Comparison of ENCODE assay signal across 8 cellular contexts in the genomic region with DNA sequence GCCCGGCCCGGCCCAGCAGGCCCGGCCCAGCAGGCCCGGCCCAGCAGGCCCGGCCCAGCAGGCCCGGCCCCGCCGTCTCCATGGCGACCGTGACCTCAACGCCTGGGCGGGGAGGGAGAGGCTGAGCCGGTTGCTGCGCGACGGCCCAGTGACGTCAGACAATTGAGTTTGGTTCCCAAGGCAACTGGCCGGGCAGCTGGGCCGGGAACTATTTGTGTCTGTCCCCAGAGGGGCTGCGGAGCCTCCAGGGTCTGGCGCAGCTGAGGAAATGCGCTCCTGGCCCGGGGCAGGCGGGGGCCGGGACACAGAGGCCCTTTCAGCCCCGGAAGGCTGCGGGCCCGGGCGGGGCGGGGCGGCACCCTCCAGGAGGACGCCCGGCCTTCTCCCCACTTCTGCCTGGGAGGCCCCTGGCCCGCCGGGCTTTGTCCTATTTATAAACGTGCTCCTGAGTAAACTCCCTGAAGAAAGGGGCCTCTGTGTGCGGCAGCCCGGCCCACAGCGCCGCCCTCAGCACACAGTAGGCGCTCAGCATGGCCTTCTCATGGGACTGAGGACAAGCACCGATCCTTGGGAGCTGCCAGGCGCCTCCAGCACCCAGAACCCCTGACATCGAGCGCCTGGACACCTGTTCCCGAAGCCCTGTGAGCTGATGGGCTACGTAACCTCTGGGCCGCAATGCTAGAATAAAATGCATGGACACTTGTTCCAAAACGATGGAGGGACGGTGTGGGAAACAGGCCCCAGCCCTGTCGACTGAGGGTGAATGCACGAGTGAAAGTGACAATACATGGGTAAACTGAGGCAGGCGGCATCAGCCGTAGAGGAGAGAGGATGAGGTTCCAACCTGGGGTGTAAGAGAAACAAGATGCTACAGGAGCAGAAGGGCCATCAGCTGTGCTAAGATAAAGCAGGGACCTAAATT.
DNase-seq lines count a peak whose midpoint lies in the region; ATAC-seq and TF ChIP-seq lines count a peak whose summit lies in the region.

No MANE protein-coding gene starts in this region.

- DNase-seq in NCI-H187 treated with DMSO at 0.1 percent for 48 hours (lab: John Stamatoyannopoulos, UW) (peak; percentile 46), T1000 (lab: John Stamatoyannopoulos, UW) (peak; percentile 96), astrocyte of the hippocampus (ENCODE audit: low read depth, low spot score) (peak; percentile 99), hippocampal formation (lab: John Stamatoyannopoulos, UW) (peak; percentile 98 to 99), retinal pigment epithelial cell (ENCODE audit: low read depth) (peak; percentile 97), GF-D8 (lab: John Stamatoyannopoulos, UW) (no peak)

- ATAC-seq in GM18498 (IDR thresholded peaks at IDR 0.05; ENCODE audit: unreplicated experiment) (peak; percentile 89), HG02885 (IDR thresholded peaks at IDR 0.05; ENCODE audit: poor library complexity, unreplicated experiment) (peak; percentile 89)

- TF ChIP-seq CTCF in retinal pigment epithelial cell (conservative IDR thresholded peaks at IDR 0.05; ENCODE audit: low read depth, low read length): peak; percentile 24

- peak overlapping the region; percentile 20 for H3K4me3 ChIP-seq in retinal pigment epithelial cell (ENCODE audit: low read length)
